In the genomic region with DNA sequence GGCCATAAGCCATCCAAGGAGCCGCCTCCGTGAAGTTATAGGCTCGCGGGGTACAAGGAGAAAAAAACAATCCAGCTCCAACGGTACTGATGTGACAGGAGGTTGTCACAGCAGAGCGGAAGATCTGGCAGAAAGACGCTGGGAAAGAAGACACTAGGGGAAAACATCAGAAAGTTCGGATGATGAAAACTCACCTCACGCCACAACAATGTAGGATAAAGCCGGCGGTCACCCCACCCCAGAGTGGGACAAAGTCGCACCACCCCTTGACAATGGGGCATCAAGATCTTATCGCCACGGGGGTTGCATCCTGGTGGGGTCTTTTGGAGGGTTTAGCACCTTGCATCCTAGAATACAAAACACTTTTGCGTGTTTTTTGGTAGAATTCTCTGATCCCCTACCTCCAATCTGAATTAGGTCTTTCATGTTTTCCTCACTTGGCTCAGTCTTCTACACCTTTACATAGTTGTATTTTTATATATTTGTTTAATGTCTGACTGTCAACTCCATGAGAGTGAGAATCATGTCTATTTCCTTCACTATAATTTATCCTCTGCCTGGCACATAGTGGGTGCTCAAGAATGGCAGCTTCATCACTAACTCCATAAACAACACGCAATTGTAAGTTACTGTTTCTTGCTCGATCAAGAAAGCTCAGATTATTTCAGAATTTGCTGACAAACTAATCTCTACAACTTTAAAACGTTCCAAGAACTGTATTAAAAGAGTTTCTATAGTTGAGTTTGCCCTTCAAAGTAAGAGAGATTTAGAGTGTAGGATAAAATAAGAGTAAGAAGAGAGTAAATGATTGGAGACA, we compare ENCODE assay signal across 8 cellular contexts. TPM values are rescaled to one million over a fixed set of nuclear protein-coding genes. Genes with fewer than 3 reads are reported as not detected.
DNase-seq lines count a peak whose midpoint lies in the region; ATAC-seq and TF ChIP-seq lines count a peak whose summit lies in the region.

No MANE protein-coding gene starts in this region.

- H3K4me3 ChIP-seq in GM12865 (ENCODE audit: low read depth, low read length) (peak overlapping the region; percentile 55), RWPE2 (ENCODE audit: severe bottlenecking) (peak overlapping the region; percentile 79), fibroblast of lung (replicated peaks in 1 of 4; ENCODE audit: control extremely low read depth in 1 of 4, insufficient read depth in 1 of 4, low read depth in 3 of 4, low read length in 4 of 4) (peak overlapping the region; percentile 21 to 70 (median 50)), retinal pigment epithelial cell (ENCODE audit: low read length) (peak overlapping the region; percentile 54)

- H3K4me1 ChIP-seq in RWPE2 (ENCODE audit: insufficient read depth, poor library complexity, severe bottlenecking) (peaks cover 7% of the 10 kb centered on the region), fibroblast of lung (ENCODE audit: control insufficient read depth, extremely low read depth, insufficient read depth, low read length) (no peaks in the 10 kb centered on the region)

- H3K36me3 ChIP-seq in RWPE2 (ENCODE audit: low read depth) (no peaks in the 10 kb centered on the region), fibroblast of lung (ENCODE audit: control insufficient read depth, insufficient read depth, low read length) (no peaks in the 10 kb centered on the region)

- H3K27me3 ChIP-seq in RWPE2 (ENCODE audit: insufficient read depth, poor library complexity, severe bottlenecking) (peaks cover 66% of the 10 kb centered on the region), fibroblast of lung (ENCODE audit: control insufficient read depth, insufficient read depth, low read length) (no peaks in the 10 kb centered on the region)

- H3K27ac ChIP-seq in RWPE2 (ENCODE audit: poor library complexity, severe bottlenecking) = no peak overlapping the region
- H3K27ac ChIP-seq in fibroblast of lung (ENCODE audit: insufficient read depth, low read length) = no peak overlapping the region

- TF ChIP-seq CTCF in GM12865 (IDR thresholded peaks at IDR 0.05; ENCODE audit: insufficient read depth, low read depth, low read length, missing control alignments) = no peak
- no peak for TF ChIP-seq CTCF in RWPE2 (IDR thresholded peaks at IDR 0.05; ENCODE audit: poor library complexity, severe bottlenecking)
- TF ChIP-seq CTCF in fibroblast of lung (conservative IDR thresholded peaks at IDR 0.05 in 1 of 2, IDR thresholded peaks at IDR 0.05 in 1 of 2; ENCODE audit: low read depth in 1 of 2, low read length in 2 of 2) = no peak
- TF ChIP-seq CTCF in retinal pigment epithelial cell (conservative IDR thresholded peaks at IDR 0.05; ENCODE audit: low read depth, low read length) = no peak

- H4K20me1 ChIP-seq in fibroblast of lung (ENCODE audit: control insufficient read depth, extremely low read depth, insufficient read depth, low read length) = no peaks in the 10 kb centered on the region

- no peaks in the 10 kb centered on the region for H3K9me3 ChIP-seq in RWPE2 (ENCODE audit: severe bottlenecking)
- H3K9me3 ChIP-seq in fibroblast of lung (ENCODE audit: control insufficient read depth, insufficient read depth, low read depth, low read length) = no peaks in the 10 kb centered on the region

- ATAC-seq in RWPE2 (ENCODE audit: low read depth) = no peak
- ATAC-seq in sciatic nerve = no peak
- no peak for ATAC-seq in HG02571 (IDR thresholded peaks at IDR 0.05; ENCODE audit: unreplicated experiment)

- peak overlapping the region; percentile 45 for H2AFZ ChIP-seq in fibroblast of lung (ENCODE audit: low read length)

- H3K9ac ChIP-seq in fibroblast of lung (ENCODE audit: insufficient read depth, low read length) = no peak overlapping the region

- peak overlapping the region; percentile 81 for H3K4me2 ChIP-seq in fibroblast of lung (ENCODE audit: extremely low read depth, insufficient read depth, low read length)

- H3K79me2 ChIP-seq in fibroblast of lung (ENCODE audit: control insufficient read depth, insufficient read depth, low read length) = no peaks in the 10 kb centered on the region

- intact Hi-C loops in sciatic nerve (cut with DNase I) = no loop called here

- DNase-seq in GM12865 (ENCODE audit: low read depth) = no peak
- no peak for DNase-seq in RWPE2 (ENCODE audit: low spot score)
- no peak for DNase-seq in fibroblast of lung (ENCODE audit: low read depth in 2 of 2)
- no peak for DNase-seq in retinal pigment epithelial cell (ENCODE audit: low read depth)
- DNase-seq in sciatic nerve (ENCODE audit: low spot score) = no peak
- DNase-seq in activated CD8-positive, alpha-beta memory T cell treated with anti-CD3 and anti-CD28 coated beads for 24 hours = no peak
- DNase-seq in NCI-H82 (lab: John Stamatoyannopoulos, UW) = no peak

RNA-seq across cellular contexts. Expression of a gene that starts 0.6 kb away (rescaled TPM):
- total RNA-seq in fibroblast of lung (0.77 and 0.99 TPM in 2 replicates), sciatic nerve (2.8 TPM)
- 0.73 and 0.78 TPM in 2 replicates for polyA plus RNA-seq in fibroblast of lung
- 0.47 and 0.58 TPM in 2 replicates for polyA plus RNA-seq in fibroblast of lung (2012)
- polyA minus RNA-seq in fibroblast of lung (ENCODE audit: low replicate concordance) = 0.94 and 3.1 TPM in 2 replicates
